1 cellular context compared by ENCODE assay signal in genomic region chr18:36176739-36177138, GRCh38.
A peak's percentile ranks its signal among the peaks of the same experiment; 100 is the strongest.
TF ChIP-seq lines count a peak whose summit lies in the region.

No MANE protein-coding gene starts in this region.

TF ChIP-seq in HepG2, 621 proteins besides CTCF, POLR2A, EP300 and RAD21:
- TF ChIP-seq ZNF446 (CRISPR knock-in tag; IDR thresholded peaks at IDR 0.05) (no peak), RNF2 (conservative IDR thresholded peaks at IDR 0.05; ENCODE audit: low read depth) (no peak), BATF2 (CRISPR knock-in tag; IDR thresholded peaks at IDR 0.05) (0 out of 2 replicates have a peak, but pooled peaks have one; percentile 41), ZFP41 (CRISPR knock-in tag; IDR thresholded peaks at IDR 0.05; ENCODE audit: borderline replicate concordance) (no peak), PRPF4 (IDR thresholded peaks at IDR 0.05; ENCODE audit: low read depth, low read length, poor library complexity, severe bottlenecking) (peak; percentile 58), RBM22 (optimal IDR thresholded peaks at IDR 0.05; ENCODE audit: low read length) (no peak), ATF7 (IDR thresholded peaks at IDR 0.05) (peak; percentile 45), ATF7 (CRISPR knock-in tag; IDR thresholded peaks at IDR 0.05) (no peak), POLR2G (IDR thresholded peaks at IDR 0.05; ENCODE audit: low read depth, low read length) (no peak)
TF ChIP-seq in HepG2: peak in this region for 3.
